In the genomic region with DNA sequence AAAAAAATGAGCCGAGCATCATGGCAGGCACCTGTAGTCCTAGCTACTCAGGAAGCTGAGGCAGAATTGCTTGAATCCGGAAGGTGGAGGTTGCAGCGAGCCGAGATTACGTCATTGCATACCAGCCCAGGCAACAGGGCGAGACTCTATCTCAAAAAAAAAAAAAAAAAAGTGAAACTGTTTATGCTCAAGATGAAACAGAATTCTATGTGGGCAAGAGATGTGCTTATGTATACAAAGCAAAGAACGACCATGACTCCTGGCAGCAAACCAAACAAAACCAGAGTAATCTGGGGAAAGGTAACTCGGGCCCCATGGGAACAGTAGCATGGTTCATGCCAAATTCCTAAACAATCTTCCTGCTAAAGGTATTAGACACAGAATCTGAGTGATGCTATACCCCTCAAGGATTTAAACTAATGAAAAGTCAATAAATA, we compare ENCODE assay signal across 17 cellular contexts. TPM values are rescaled to one million over a fixed set of nuclear protein-coding genes. Genes with fewer than 3 reads are reported as not detected.
DNase-seq lines count a peak whose midpoint lies in the region; ATAC-seq, FAIRE-seq and TF ChIP-seq lines count a peak whose summit lies in the region.
"Had no signal": no experiment of that assay in that cellular context is flagged by ENCODE, and none has a peak within 500 bp of the region (broad histone marks: within the 10 kb centered on the region; RNA-seq: fewer than 3 reads in every experiment).

No MANE protein-coding gene starts in this region.

- no peak overlapping the region for H3K27ac Mint-ChIP-seq in endodermal cell
- H3K27ac Mint-ChIP-seq: memory B cell had no signal

- H3K36me3 Mint-ChIP-seq in endodermal cell (ENCODE audit: low read depth): peaks cover 84% of the 10 kb centered on the region

- H3K27ac ChIP-seq in A549 (no peak overlapping the region), colonic mucosa (no peak overlapping the region), endodermal cell (ENCODE audit: low read depth, low read length) (no peak overlapping the region)
- H3K27ac ChIP-seq: WERI-Rb-1 had no signal

- CTCF ChIA-PET in A549 (lab: Yijun Ruan, JAX): no interaction called here

- H3K9me3 ChIP-seq in A549 (no peaks in the 10 kb centered on the region), colonic mucosa (no peaks in the 10 kb centered on the region), mucosa of descending colon (no peaks in the 10 kb centered on the region), endodermal cell (ENCODE audit: control insufficient read depth, low read length) (no peaks in the 10 kb centered on the region)
- H3K9me3 ChIP-seq: MG63 had no signal

- no peak for TF ChIP-seq POLR2A in A549 (IDR thresholded peaks at IDR 0.05; ENCODE audit: low read length)
- TF ChIP-seq POLR2A in GM12891 (IDR thresholded peaks at IDR 0.05; ENCODE audit: low read depth, low read length): no peak

- H3K4me1 ChIP-seq in A549: peaks cover 9% of the 10 kb centered on the region
- no peaks in the 10 kb centered on the region for H3K4me1 ChIP-seq in colonic mucosa
- H3K4me1 ChIP-seq in mucosa of descending colon (ENCODE audit: low read depth): no peaks in the 10 kb centered on the region
- no peaks in the 10 kb centered on the region for H3K4me1 ChIP-seq in endodermal cell (ENCODE audit: control insufficient read depth, insufficient read depth, low read length)

- POLR2A ChIA-PET in A549 (lab: Yijun Ruan, JAX): interaction anchor here (0.6 kb wide), 1 partner anchor 33 kb away, joined by 4 read pairs; the partner anchor contains the start of gene PLAC8L1

- no peaks in the 10 kb centered on the region for H3K27me3 Mint-ChIP-seq in endodermal cell (ENCODE audit: insufficient read depth)
- H3K27me3 Mint-ChIP-seq: memory B cell had no signal

- no peak for FAIRE-seq in A549 (lab: Jason Lieb, UNC)
- FAIRE-seq in GM12891 (lab: Jason Lieb, UNC): no peak
- FAIRE-seq: colon had no signal

- TF ChIP-seq RAD21 in A549 (conservative IDR thresholded peaks at IDR 0.05 in 1 of 2, IDR thresholded peaks at IDR 0.05 in 1 of 2): no peak

- no peaks in the 10 kb centered on the region for H3K27me3 ChIP-seq in colonic mucosa
- no peaks in the 10 kb centered on the region for H3K27me3 ChIP-seq in endodermal cell (ENCODE audit: control insufficient read depth, insufficient read depth, low read length, poor library complexity, severe bottlenecking)
- H3K27me3 ChIP-seq: MG63 had no signal

- H3K4me3 Mint-ChIP-seq in endodermal cell: no peak overlapping the region
- H3K4me3 Mint-ChIP-seq: H9, memory B cell had no signal

- no peaks in the 10 kb centered on the region for H3K9me3 Mint-ChIP-seq in endodermal cell
- H3K9me3 Mint-ChIP-seq: H9, memory B cell had no signal

- no peak for TF ChIP-seq EP300 in A549 (IDR thresholded peaks at IDR 0.05)

- DNase-seq in A549 (ENCODE audit: low read depth in 1 of 2, low spot score in 1 of 2) (peak in 1 of 2 experiments; percentile 8), NCI-H226 (peak; percentile 76), colonic mucosa (peak; percentile 24), mucosa of descending colon (peak; percentile 45 to 55 (median 51)), endodermal cell (no peak), GM12891 (ENCODE audit: insufficient read length, low spot score) (no peak)
- DNase-seq: activated naive CD4-positive, alpha-beta T cell treated with anti-CD3 and anti-CD28 coated beads, Interleukin-2, amount 50 U/mL, for 16 hours; foreskin fibroblast; H9; MG63; NCI-H2171 treated with DMSO at 0.1 percent for 48 hours; WERI-Rb-1 had no signal

- intact Hi-C loops in colonic mucosa (cut with DNase I): no loop called here
- intact Hi-C loops in mucosa of descending colon (cut with DNase I, micrococcal nuclease): no loop called here

- TF ChIP-seq CTCF in A549 (IDR thresholded peaks at IDR 0.05): no peak
- TF ChIP-seq CTCF in colonic mucosa (IDR thresholded peaks at IDR 0.05): no peak
- TF ChIP-seq CTCF in mucosa of descending colon (IDR thresholded peaks at IDR 0.05): no peak
- TF ChIP-seq CTCF in endodermal cell (conservative IDR thresholded peaks at IDR 0.05): no peak

- H3K9ac ChIP-seq in colonic mucosa (ENCODE audit: low read depth in 2 of 2, low read length in 2 of 2): no peak overlapping the region
- no peak overlapping the region for H3K9ac ChIP-seq in endodermal cell (ENCODE audit: extremely low read depth, low read length, poor library complexity, severe bottlenecking)

- ATAC-seq in A549: peak in 1 of 2 experiments; percentile 48; a peak in 3 of 6 replicates
- peak; percentile 76 for ATAC-seq in mucosa of descending colon
- ATAC-seq in GM21723 (IDR thresholded peaks at IDR 0.05; ENCODE audit: unreplicated experiment): no peak
- ATAC-seq in HG03280 (IDR thresholded peaks at IDR 0.05; ENCODE audit: unreplicated experiment): no peak

- H3K4me3 ChIP-seq in A549: no peak overlapping the region
- H3K4me3 ChIP-seq in colonic mucosa: no peak overlapping the region
- no peak overlapping the region for H3K4me3 ChIP-seq in mucosa of descending colon
- H3K4me3 ChIP-seq in endodermal cell (ENCODE audit: low read length): no peak overlapping the region
- H3K4me3 ChIP-seq: MG63 had no signal

- no peaks in the 10 kb centered on the region for H3K4me1 Mint-ChIP-seq in endodermal cell
- H3K4me1 Mint-ChIP-seq: H9, memory B cell had no signal

- H3K36me3 ChIP-seq in colonic mucosa (peaks cover 1% of the 10 kb centered on the region), mucosa of descending colon (ENCODE audit: low read depth) (no peaks in the 10 kb centered on the region), endodermal cell (ENCODE audit: control insufficient read depth, insufficient read depth, low read length) (peaks cover 93% of the 10 kb centered on the region)

- H3K4me2 ChIP-seq in A549: no peak overlapping the region

- 72% methylated on average over 8 of the region's 8 CpGs for WGBS in A549 (ENCODE audit: missing lambda C conversion rate)
- 96 to 98% methylated on average over 5 to 8 of the region's 8 CpGs for WGBS in endodermal cell (ENCODE audit: insufficient coverage in 1 of 2, insufficient read length in 1 of 2), 2 experiments

TF ChIP-seq in A549, 52 proteins besides CTCF, POLR2A, EP300 and RAD21:
- TF ChIP-seq CHD2 (IDR thresholded peaks at IDR 0.05; ENCODE audit: low read length, partially characterized antibody) (no peak), BHLHE40 (IDR thresholded peaks at IDR 0.05; ENCODE audit: low read depth, low read length) (no peak), CEBPB (IDR thresholded peaks at IDR 0.05) (peak; percentile 40 to 66; a peak in 3 of 4 replicates)
TF ChIP-seq in A549: peak in this region for 1.

TF ChIP-seq in GM12891, 5 proteins besides CTCF, POLR2A, EP300 and RAD21:
- TF ChIP-seq SPI1 (IDR thresholded peaks at IDR 0.05; ENCODE audit: low read depth, low read length) (no peak), PAX5 (IDR thresholded peaks at IDR 0.05; ENCODE audit: insufficient read depth, low read length, severe bottlenecking) (no peak), POLR2AphosphoS5 (IDR thresholded peaks at IDR 0.05; ENCODE audit: low read depth, low read length) (no peak), POU2F2 (IDR thresholded peaks at IDR 0.05; ENCODE audit: low read depth, low read length) (no peak), TAF1 (IDR thresholded peaks at IDR 0.05; ENCODE audit: low read depth, low read length) (no peak)

RNA-seq across cellular contexts. Expression of gene PLAC8L1, which starts 32.6 kb away (rescaled TPM):
- 0.70 and 0.74 TPM in 2 replicates for polyA plus RNA-seq in A549 (2011; rRNA removed)
- polyA plus RNA-seq in A549 (2012; cell fraction: cytosol; rRNA removed): 0.47 and 0.50 TPM in 2 replicates
- polyA plus RNA-seq in A549 (2012; cell fraction: nucleus; rRNA removed): 1.4 and 4.1 TPM in 2 replicates
- polyA plus RNA-seq in A549 (2017; fragmentation: RNase III; extraction: RNeasy Plus Mini Kit Qiagen cat#74134 plus additional on column Dnase treatment): 0.34 to 0.84 TPM (median 0.41 TPM) in 3 replicates
- not detected in 2 replicates for polyA minus RNA-seq in A549 (2011; rRNA and poly(A)+ RNA removed)
- not detected for total RNA-seq in colonic mucosa
- total RNA-seq in mucosa of descending colon: under 1 TPM in 1 of 3 donors, not detected in 2; 0.70 TPM
- total RNA-seq in endodermal cell: 1 to 10 TPM in 1 of 2 donors, under 1 TPM in 1; 1.00 to 1.5 TPM
- 0.82 TPM for polyA plus RNA-seq in endodermal cell (2013, experiment 1 of 2)
- polyA plus RNA-seq in endodermal cell (2013, experiment 2 of 2): not detected
- polyA plus RNA-seq in GM12891 (2012; ENCODE audit: low read depth, missing spikeins): 0.17 TPM
- total RNA-seq: subcutaneous adipose tissue had no signal

RNA-seq across cellular contexts. Expression of gene LARS1, which starts 44.5 kb away (rescaled TPM):
- polyA plus RNA-seq in A549 (2011; rRNA removed): 56.9 and 87.2 TPM in 2 replicates
- 10.9 and 11.2 TPM in 2 replicates for polyA plus RNA-seq in A549 (2012; cell fraction: cytosol; rRNA removed)
- 10.0 and 19.4 TPM in 2 replicates for polyA plus RNA-seq in A549 (2012; cell fraction: nucleus; rRNA removed)
- polyA plus RNA-seq in A549 (2017; fragmentation: RNase III; extraction: RNeasy Plus Mini Kit Qiagen cat#74134 plus additional on column Dnase treatment): 79.8 to 86.8 TPM (median 84.3 TPM) in 3 replicates
- polyA minus RNA-seq in A549 (2011; rRNA and poly(A)+ RNA removed): 76.5 and 77.4 TPM in 2 replicates
- total RNA-seq in colonic mucosa: 10 to 100 TPM; 70.5 to 80.8 TPM
- 100 to 1,000 TPM in 1 of 3 donors, 10 to 100 TPM in 2; 73.4 to 105 (median 74.3) TPM for total RNA-seq in mucosa of descending colon
- 100 to 1,000 TPM; 188 to 190 TPM for total RNA-seq in endodermal cell
- 114 TPM for polyA plus RNA-seq in endodermal cell (2013, experiment 1 of 2)
- polyA plus RNA-seq in endodermal cell (2013, experiment 2 of 2): 97.5 TPM
- polyA plus RNA-seq in GM12891 (2012; ENCODE audit: low read depth, missing spikeins): 48.7 TPM

Comparison
In these comparisons a context has a peak if more than half of its experiments do, and no peak if none do; other contexts are left out.
1. DNase-seq: peak in NCI-H226 (single experiment), colonic mucosa (single experiment) and mucosa of descending colon (3 of 3); none in endodermal cell (single experiment) and GM12891 (single experiment).